13 cellular contexts compared by ENCODE assay signal in genomic region chr1:17012775-17013501, GRCh38. TPM values are rescaled to one million over a fixed set of nuclear protein-coding genes. Genes with fewer than 3 reads are reported as not detected.
A peak's percentile ranks its signal among the peaks of the same experiment; 100 is the strongest.
DNase-seq lines count a peak whose midpoint lies in the region; ATAC-seq and TF ChIP-seq lines count a peak whose summit lies in the region.
"Had no signal": no experiment of that assay in that cellular context is flagged by ENCODE, and none has a peak within 500 bp of the region (broad histone marks: within the 10 kb centered on the region; RNA-seq: fewer than 3 reads in every experiment).

No MANE protein-coding gene starts in this region.

- peak overlapping the region; percentile 91 for H3K4me3 Mint-ChIP-seq in neural progenitor cell

- no peak overlapping the region for H3K4me2 ChIP-seq in DND-41 (ENCODE audit: insufficient read depth, low read length)
- peak overlapping the region; percentile 86 for H3K4me2 ChIP-seq in mammary epithelial cell (ENCODE audit: insufficient read depth, low read depth, low read length)
- peak overlapping the region; percentile 61 for H3K4me2 ChIP-seq in neural progenitor cell

- H4K20me1 ChIP-seq in DND-41 (ENCODE audit: insufficient read depth, low read length) (peaks cover 11% of the 10 kb centered on the region), mammary epithelial cell (ENCODE audit: insufficient read depth, low read length) (no peaks in the 10 kb centered on the region), neural progenitor cell (ENCODE audit: low read depth) (peaks cover 21% of the 10 kb centered on the region)

- CTCF ChIA-PET in mammary epithelial cell (lab: Charles Lee; ENCODE audit: low non-redundant PET) = no interaction called here

- H3F3A ChIP-seq in neural progenitor cell (ENCODE audit: low read depth) = peaks cover 40% of the 10 kb centered on the region

- intact Hi-C loops in mammary epithelial cell (cut with micrococcal nuclease) = loop anchor here (10.0 kb wide), 1 partner anchor 48 kb away; no protein-coding TSS in a partner anchor
- intact Hi-C loops in heart right ventricle (cut with DNase I) = loop anchor here in 3 of 10 donors (5.0 kb wide), 3 partner anchors 34 to 51 kb away; partner anchors contain the start of gene SDHB (in 1 of the 3)

- H3K27me3 ChIP-seq in DND-41 (ENCODE audit: insufficient read depth, low read length, poor library complexity) (no peaks in the 10 kb centered on the region), mammary epithelial cell (ENCODE audit: insufficient read depth, low read length) (no peaks in the 10 kb centered on the region), neural progenitor cell (no peaks in the 10 kb centered on the region), heart right ventricle (no peaks in the 10 kb centered on the region)
- H3K27me3 ChIP-seq: dorsolateral prefrontal cortex had no signal

- 23% methylated on average over 8 of the region's 9 CpGs for WGBS in mammary epithelial cell (ENCODE audit: low coverage, missing lambda C conversion rate)
- 69 to 81% methylated on average over 9 of the region's 9 CpGs for WGBS in heart right ventricle, 2 donors

- peaks cover 3% of the 10 kb centered on the region for H3K27me3 Mint-ChIP-seq in neural progenitor cell (ENCODE audit: insufficient read depth, low read depth)
- H3K27me3 Mint-ChIP-seq: activated B cell treated with CpG ODN at 0.5 μM for 24 hours; stimulated activated memory B cell treated with anti-CD40 and anti-IgM and Interleukin-4, amounts not matched to agents 10 μg/mL and 1 μg/mL and 100 μg/mL, for 72 hours had no signal

- no peaks in the 10 kb centered on the region for H3K9me3 Mint-ChIP-seq in neural progenitor cell
- H3K9me3 Mint-ChIP-seq: activated B cell treated with CpG ODN at 0.5 μM for 24 hours; stimulated activated memory B cell treated with anti-CD40 and anti-IgM and Interleukin-4, amounts not matched to agents 10 μg/mL and 1 μg/mL and 100 μg/mL, for 72 hours had no signal

- H3K79me2 ChIP-seq in DND-41 (ENCODE audit: insufficient read depth, low read length) (peaks cover 8% of the 10 kb centered on the region), mammary epithelial cell (ENCODE audit: insufficient read depth, low read length) (peaks cover 33% of the 10 kb centered on the region), neural progenitor cell (ENCODE audit: low read depth) (peaks cover 16% of the 10 kb centered on the region)

- H3K4me1 Mint-ChIP-seq in neural progenitor cell = peaks cover 52% of the 10 kb centered on the region

- H3K36me3 ChIP-seq in DND-41 (ENCODE audit: insufficient read depth, low read length) (peaks cover 1% of the 10 kb centered on the region), mammary epithelial cell (ENCODE audit: insufficient read depth, low read length) (no peaks in the 10 kb centered on the region), neural progenitor cell (no peaks in the 10 kb centered on the region), heart right ventricle (peaks cover 0 to 9% (median 5%) of the 10 kb centered on the region in 9 donors)

- no peak for TF ChIP-seq POLR2A in GM18505 (IDR thresholded peaks at IDR 0.05; ENCODE audit: borderline replicate concordance, extremely low read depth, insufficient read depth, insufficient read length)

- H3K27ac ChIP-seq in DND-41 (ENCODE audit: low read length) (no peak overlapping the region), mammary epithelial cell (ENCODE audit: insufficient read depth, low read depth, low read length) (no peak overlapping the region), neural progenitor cell (no peak overlapping the region), heart right ventricle (no peak overlapping the region)

- no peak for TF ChIP-seq RAD21 in Ishikawa (IDR thresholded peaks at IDR 0.05; ENCODE audit: low read depth)

- H3K9ac ChIP-seq in DND-41 (ENCODE audit: low read depth, low read length) = no peak overlapping the region
- H3K9ac ChIP-seq in mammary epithelial cell (ENCODE audit: insufficient read depth, low read length) = no peak overlapping the region
- no peak overlapping the region for H3K9ac ChIP-seq in neural progenitor cell

- H3K4me1 ChIP-seq in DND-41 (ENCODE audit: insufficient read depth, low read length) = peaks cover 23% of the 10 kb centered on the region
- H3K4me1 ChIP-seq in mammary epithelial cell (ENCODE audit: insufficient read depth, low read length) = peaks cover 43% of the 10 kb centered on the region
- H3K4me1 ChIP-seq in neural progenitor cell = peaks cover 39% of the 10 kb centered on the region
- peaks cover 7 to 51% (median 26%) of the 10 kb centered on the region in 9 donors for H3K4me1 ChIP-seq in heart right ventricle

- no peaks in the 10 kb centered on the region for H3K9me3 ChIP-seq in DND-41 (ENCODE audit: insufficient read depth, low read length, severe bottlenecking)
- no peaks in the 10 kb centered on the region for H3K9me3 ChIP-seq in mammary epithelial cell (replicated peaks; ENCODE audit: insufficient read depth, low read length)
- no peaks in the 10 kb centered on the region for H3K9me3 ChIP-seq in neural progenitor cell (ENCODE audit: low read depth)
- H3K9me3 ChIP-seq in heart right ventricle = no peaks in the 10 kb centered on the region

- dilution Hi-C loops in mammary epithelial cell (cut with HindIII; ENCODE audit: low sequenced_read_pairs) = loop anchor here (5.0 to 10.0 kb wide), 3 partner anchors 72 to 106 kb away; no protein-coding TSS in a partner anchor

- peak overlapping the region; percentile 21 for H3K27ac Mint-ChIP-seq in neural progenitor cell
- H3K27ac Mint-ChIP-seq: activated B cell treated with CpG ODN at 0.5 μM for 24 hours; stimulated activated memory B cell treated with anti-CD40 and anti-IgM and Interleukin-4, amounts not matched to agents 10 μg/mL and 1 μg/mL and 100 μg/mL, for 72 hours had no signal

- BruUV-seq in mammary epithelial cell (replicated peaks; lab: Mats Ljungman, UMichigan) = no TSS peak

- no peak for DNase-seq in DND-41
- DNase-seq in mammary epithelial cell = peak; percentile 24
- peak; percentile 53 for DNase-seq in neural progenitor cell (ENCODE audit: low spot score)
- no peak for DNase-seq in NCI-H2227 (lab: John Stamatoyannopoulos, UW; ENCODE audit: unreplicated experiment)
- no peak for DNase-seq in heart right ventricle
- DNase-seq: activated B cell treated with CpG ODN at 0.5 μM for 24 hours; NCI-H1436 treated with DMSO at 0.1 percent for 48 hours; stimulated activated CD4-positive, alpha-beta T cell treated with anti-CD3 and anti-CD28 coated beads, Interleukin-15, amount 100 ng/mL, for 24 hours had no signal

- in situ Hi-C loops in mammary epithelial cell (cut with MboI; ENCODE audit: low sequenced_read_pairs in 2 of 2) = no loop called here

- no peak for ATAC-seq in DND-41 (ENCODE audit: insufficient read depth, low read depth)
- no peak for ATAC-seq in heart right ventricle
- no peak for ATAC-seq in GM18505 (IDR thresholded peaks at IDR 0.05; ENCODE audit: unreplicated experiment)
- no peak for ATAC-seq in HG02884 (IDR thresholded peaks at IDR 0.05; ENCODE audit: unreplicated experiment)
- ATAC-seq: stimulated activated memory B cell treated with anti-CD40 and anti-IgM and Interleukin-4, amounts not matched to agents 10 μg/mL and 1 μg/mL and 100 μg/mL, for 72 hours had no signal

- TF ChIP-seq CTCF in DND-41 (IDR thresholded peaks at IDR 0.05; ENCODE audit: borderline replicate concordance, extremely low read depth, low read length, poor library complexity, severe bottlenecking) (no peak), mammary epithelial cell (conservative IDR thresholded peaks at IDR 0.05 in 1 of 2, IDR thresholded peaks at IDR 0.05 in 1 of 2; ENCODE audit: extremely low read depth in 1 of 2, insufficient read depth in 1 of 2, low read depth in 1 of 2, low read length in 2 of 2) (no peak), neural progenitor cell (IDR thresholded peaks at IDR 0.05) (no peak), heart right ventricle (IDR thresholded peaks at IDR 0.05) (no peak)

- no peaks in the 10 kb centered on the region for H3K36me3 Mint-ChIP-seq in neural progenitor cell
- H3K36me3 Mint-ChIP-seq: stimulated activated memory B cell treated with anti-CD40 and anti-IgM and Interleukin-4, amounts not matched to agents 10 μg/mL and 1 μg/mL and 100 μg/mL, for 72 hours had no signal

- no peak for TF ChIP-seq EP300 in Ishikawa (IDR thresholded peaks at IDR 0.05; ENCODE audit: borderline replicate concordance)

- H2AFZ ChIP-seq in DND-41 (ENCODE audit: low read depth, low read length) = peak overlapping the region; percentile 81
- H2AFZ ChIP-seq in mammary epithelial cell (ENCODE audit: low read depth, low read length) = peak overlapping the region; percentile 59
- peak overlapping the region; percentile 22 for H2AFZ ChIP-seq in neural progenitor cell (replicated peaks)

- no peak overlapping the region for H3K4me3 ChIP-seq in DND-41 (ENCODE audit: low read depth in 1 of 2, low read length in 2 of 2)
- no peak overlapping the region for H3K4me3 ChIP-seq in mammary epithelial cell (replicated peaks in 1 of 3; ENCODE audit: insufficient read depth in 1 of 3, low read depth in 2 of 3, low read length in 3 of 3)
- no peak overlapping the region for H3K4me3 ChIP-seq in neural progenitor cell
- H3K4me3 ChIP-seq in heart right ventricle = no peak overlapping the region

TF ChIP-seq in Ishikawa, 13 proteins besides CTCF, POLR2A, EP300 and RAD21 (continues in another document):
- TF ChIP-seq FOXM1 (IDR thresholded peaks at IDR 0.05; ENCODE audit: borderline replicate concordance, low read depth) (no peak), TEAD4 (IDR thresholded peaks at IDR 0.05) (peak; percentile 95), TCF12 (IDR thresholded peaks at IDR 0.05; ENCODE audit: low read depth) (peak; percentile 80)

RNA-seq across cellular contexts. Expression of gene ATP13A2, which starts 1.2 kb away (rescaled TPM):
- total RNA-seq in mammary epithelial cell (100 to 1,000 TPM in 1 of 2 donors, 10 to 100 TPM in 1; 97.1 to 180 TPM), neural progenitor cell (ENCODE audit: low replicate concordance) (18.8 and 46.6 TPM in 2 replicates), heart right ventricle (10 to 100 TPM in 7 of 10 donors, 1 to 10 TPM in 3; 7.2 to 20.0 (median 10.6) TPM)
- polyA plus RNA-seq in mammary epithelial cell (80.2 TPM), heart right ventricle (10 to 100 TPM; 10.9 to 18.2 TPM)
- polyA minus RNA-seq in mammary epithelial cell = 162 TPM

RNA-seq across cellular contexts. Expression of gene MFAP2, which starts 32.5 kb away (rescaled TPM):
- total RNA-seq in mammary epithelial cell (10 to 100 TPM in 1 of 2 donors, 1 to 10 TPM in 1; 4.4 to 12.8 TPM), neural progenitor cell (ENCODE audit: low replicate concordance) (68.8 and 160 TPM in 2 replicates), heart right ventricle (1 to 10 TPM; 1.3 to 6.4 (median 2.4) TPM)
- polyA plus RNA-seq in mammary epithelial cell (3.6 TPM), heart right ventricle (10 to 100 TPM in 1 of 2 donors, 1 to 10 TPM in 1; 4.5 to 10.5 TPM)
- polyA minus RNA-seq in mammary epithelial cell = not detected
- total RNA-seq: activated B cell treated with CpG ODN at 0.5 μM for 24 hours had no signal

RNA-seq across cellular contexts. Expression of gene SDHB, which starts 40.9 kb away (rescaled TPM):
- total RNA-seq in mammary epithelial cell (100 to 1,000 TPM in 1 of 2 donors, 10 to 100 TPM in 1; 73.5 to 106 TPM), neural progenitor cell (ENCODE audit: low replicate concordance) (53.8 and 61.2 TPM in 2 replicates), heart right ventricle (100 to 1,000 TPM; 222 to 486 (median 379) TPM)
- polyA plus RNA-seq in mammary epithelial cell (154 TPM), heart right ventricle (100 to 1,000 TPM; 102 to 312 TPM)
- polyA minus RNA-seq in mammary epithelial cell = 337 TPM

Comparison
In these comparisons a context has a peak if more than half of its experiments do, and no peak if none do; other contexts are left out.
1. DNase-seq: peak in mammary epithelial cell (single experiment) and neural progenitor cell (single experiment); none in DND-41 (single experiment), NCI-H2227 (single experiment) and heart right ventricle (0 of 2).
2. H2AFZ ChIP-seq: peak in every context shown above with its lines; median percentile 81 in DND-41; 59 in mammary epithelial cell; 22 in neural progenitor cell.